In genomic region chr2:239312081-239312501, GRCh38 we compare ENCODE assay signal across 21 cellular contexts.
DNase-seq lines count a peak whose midpoint lies in the region; ATAC-seq and TF ChIP-seq lines count a peak whose summit lies in the region.
"Had no signal": no experiment of that assay in that cellular context is flagged by ENCODE, and none has a peak within 500 bp of the region (broad histone marks: within the 10 kb centered on the region; RNA-seq: fewer than 3 reads in every experiment).

No MANE protein-coding gene starts in this region.

- H2AFZ ChIP-seq in PC-3 (ENCODE audit: low read length): no peak overlapping the region

- H3K4me1 ChIP-seq in esophagus muscularis mucosa (peaks cover 68 to 87% (median 83%) of the 10 kb centered on the region in 4 donors), ovary (ENCODE audit: insufficient read depth) (peaks cover 34% of the 10 kb centered on the region), tibial nerve (peaks cover 0 to 69% (median 48%) of the 10 kb centered on the region in 4 donors), mucosa of descending colon (ENCODE audit: low read depth) (peaks cover 5% of the 10 kb centered on the region), PC-3 (ENCODE audit: insufficient read depth, low read length) (no peaks in the 10 kb centered on the region)
- H3K4me1 ChIP-seq: A549 had no signal

- H3K4me3 ChIP-seq in esophagus muscularis mucosa: no peak overlapping the region
- no peak overlapping the region for H3K4me3 ChIP-seq in ovary
- H3K4me3 ChIP-seq in tibial nerve: no peak overlapping the region
- no peak overlapping the region for H3K4me3 ChIP-seq in mucosa of descending colon
- no peak overlapping the region for H3K4me3 ChIP-seq in PC-3 (ENCODE audit: low read length)
- H3K4me3 ChIP-seq: A549, adrenal gland, upper lobe of left lung had no signal

- BruUV-seq in PC-3 (replicated peaks; lab: Mats Ljungman, UMichigan): no TSS peak

- H3K9me3 ChIP-seq in esophagus muscularis mucosa: no peaks in the 10 kb centered on the region
- H3K9me3 ChIP-seq in ovary: no peaks in the 10 kb centered on the region
- no peaks in the 10 kb centered on the region for H3K9me3 ChIP-seq in tibial nerve
- H3K9me3 ChIP-seq in mucosa of descending colon: no peaks in the 10 kb centered on the region
- H3K9me3 ChIP-seq in PC-3 (ENCODE audit: low read length): no peaks in the 10 kb centered on the region
- H3K9me3 ChIP-seq: A549, adrenal gland, upper lobe of left lung had no signal

- no peak for TF ChIP-seq EP300 in esophagus muscularis mucosa (IDR thresholded peaks at IDR 0.05)
- no peak for TF ChIP-seq EP300 in ovary (IDR thresholded peaks at IDR 0.05)
- no peak for TF ChIP-seq EP300 in tibial nerve (IDR thresholded peaks at IDR 0.05)

- 96% methylated on average over 8 of the region's 10 CpGs for WGBS in esophagus muscularis mucosa
- WGBS in ovary, 3 donors: 93 to 98% (median 96%) methylated on average over 10 of the region's 10 CpGs
- 90 to 92% methylated on average over 9 of the region's 10 CpGs for WGBS in tibial nerve, 2 donors

- no peaks in the 10 kb centered on the region for H3F3A ChIP-seq in PC-3 (ENCODE audit: low read length, unreplicated experiment)

- intact Hi-C loops in esophagus muscularis mucosa (cut with DNase I) (no loop called here), ovary (cut with DNase I) (no loop called here), mucosa of descending colon (cut with DNase I, micrococcal nuclease) (no loop called here), PC-3 (cut with micrococcal nuclease) (no loop called here)

- TF ChIP-seq CTCF in esophagus muscularis mucosa (IDR thresholded peaks at IDR 0.05) (no peak), ovary (IDR thresholded peaks at IDR 0.05) (no peak), tibial nerve (IDR thresholded peaks at IDR 0.05) (no peak), mucosa of descending colon (IDR thresholded peaks at IDR 0.05) (no peak), PC-3 (conservative IDR thresholded peaks at IDR 0.05; ENCODE audit: low read depth, low read length) (no peak)

- no peak for TF ChIP-seq POLR2A in esophagus muscularis mucosa (IDR thresholded peaks at IDR 0.05; ENCODE audit: low read depth)
- no peak for TF ChIP-seq POLR2A in ovary (IDR thresholded peaks at IDR 0.05)
- no peak for TF ChIP-seq POLR2A in tibial nerve (IDR thresholded peaks at IDR 0.05)

- no peak overlapping the region for H3K4me2 ChIP-seq in PC-3 (ENCODE audit: low read length)
- H3K4me2 ChIP-seq: A549 had no signal

- no peak overlapping the region for H3K9ac ChIP-seq in PC-3 (ENCODE audit: low read length)

- H3K27me3 ChIP-seq in esophagus muscularis mucosa (no peaks in the 10 kb centered on the region), ovary (no peaks in the 10 kb centered on the region), tibial nerve (no peaks in the 10 kb centered on the region), PC-3 (ENCODE audit: low read length) (no peaks in the 10 kb centered on the region)
- H3K27me3 ChIP-seq: adrenal gland, upper lobe of left lung had no signal

- DNase-seq in activated effector memory CD4-positive, alpha-beta T cell treated with anti-CD3 and anti-CD28 coated beads, Interleukin-2, amount 50 U/mL, for 16 hours: peak; percentile 47
- no peak for DNase-seq in activated effector memory CD4-positive, alpha-beta T cell treated with Interleukin-2 at 50 U/mL for 16 hours
- no peak for DNase-seq in esophagus muscularis mucosa (ENCODE audit: extremely low spot score)
- peak in 3 of 5 donors; percentile 14 to 34 (median 25) for DNase-seq in ovary
- DNase-seq in tibial nerve (ENCODE audit: low spot score in 2 of 2): no peak
- DNase-seq in mucosa of descending colon: no peak
- DNase-seq in NCI-H1930 (lab: John Stamatoyannopoulos, UW): no peak
- no peak for DNase-seq in PC-3
- DNase-seq: activated CD4-positive, alpha-beta T cell treated with anti-CD3 and anti-CD28 coated beads for 4 hours; central memory CD4-positive, alpha-beta T cell; EL; foreskin melanocyte; KBM-7; NCI-H2107; NCI-H526 treated with DMSO at 0.1 percent for 48 hours had no signal

- peak overlapping the region; percentile 82 to 92 (median 90) for H3K27ac ChIP-seq in esophagus muscularis mucosa (replicated peaks in 1 of 4)
- H3K27ac ChIP-seq in ovary: peak overlapping the region in 1 of 2 donors; percentile 54
- peak overlapping the region in 3 of 4 donors; percentile 64 to 90 (median 88) for H3K27ac ChIP-seq in tibial nerve
- H3K27ac ChIP-seq in PC-3 (ENCODE audit: low read length): no peak overlapping the region
- H3K27ac ChIP-seq: A549, HL-60, upper lobe of left lung had no signal

- ATAC-seq in mucosa of descending colon: no peak
- no peak for ATAC-seq in PC-3
- ATAC-seq: A549; naive thymus-derived CD4-positive, alpha-beta T cell; SK-N-SH treated with all-trans-retinoic acid at 6 μM for 48 hours had no signal

- POLR2A ChIA-PET in PC-3 (lab: Charles Lee; ENCODE audit: unreplicated experiment): no interaction called here

- H3K36me3 ChIP-seq in esophagus muscularis mucosa (no peaks in the 10 kb centered on the region), ovary (no peaks in the 10 kb centered on the region), tibial nerve (no peaks in the 10 kb centered on the region), mucosa of descending colon (ENCODE audit: low read depth) (no peaks in the 10 kb centered on the region), PC-3 (ENCODE audit: low read depth, low read length) (no peaks in the 10 kb centered on the region)
- H3K36me3 ChIP-seq: adrenal gland, upper lobe of left lung had no signal

- 0 out of 2 replicates have a peak, but pooled peaks cover 15% of the 10 kb centered on the region for H3K79me2 ChIP-seq in PC-3 (ENCODE audit: low read length)

- H4K20me1 ChIP-seq in PC-3 (ENCODE audit: low read length): no peaks in the 10 kb centered on the region

- no peaks in the 10 kb centered on the region for H3K9me2 ChIP-seq in PC-3 (replicated peaks; ENCODE audit: low read length)

- CTCF ChIA-PET in PC-3 (lab: Charles Lee): no interaction called here

Comparison
In these comparisons a context has a peak if more than half of its experiments do, and no peak if none do; other contexts are left out.
1. DNase-seq: peak in activated effector memory CD4-positive, alpha-beta T cell treated with anti-CD3 and anti-CD28 coated beads, Interleukin-2, amount 50 U/mL, for 16 hours (single experiment) and ovary (3 of 5); none in activated effector memory CD4-positive, alpha-beta T cell treated with Interleukin-2 at 50 U/mL for 16 hours (single experiment), esophagus muscularis mucosa (single experiment), tibial nerve (0 of 2), mucosa of descending colon (0 of 3), NCI-H1930 (0 of 2) and PC-3 (single experiment).